8 cellular contexts compared by ENCODE assay signal in genomic region chr7:27096756-27097514, GRCh38. TPM values are rescaled to one million over a fixed set of nuclear protein-coding genes. Genes with fewer than 3 reads are reported as not detected.
DNase-seq lines count a peak whose midpoint lies in the region; ATAC-seq and TF ChIP-seq lines count a peak whose summit lies in the region.

No MANE protein-coding gene starts in this region.

- H3K9ac ChIP-seq in subcutaneous abdominal adipose tissue (ENCODE audit: low read length in 5 of 5): peak overlapping the region; percentile 63 to 90 (median 76)

- no peaks in the 10 kb centered on the region for H3K27me3 ChIP-seq in MG63
- H3K27me3 ChIP-seq in subcutaneous abdominal adipose tissue (ENCODE audit: control insufficient read depth in 5 of 5, insufficient read depth in 4 of 5, low read length in 5 of 5): peaks cover 0 to 3% (median 0%) of the 10 kb centered on the region in 5 donors

- H3K9me3 ChIP-seq in MG63: no peaks in the 10 kb centered on the region
- H3K9me3 ChIP-seq in subcutaneous abdominal adipose tissue (ENCODE audit: control insufficient read depth in 5 of 5, low read length in 5 of 5): no peaks in the 10 kb centered on the region

- peaks cover 15 to 57% (median 55%) of the 10 kb centered on the region in 5 donors for H3K4me1 ChIP-seq in subcutaneous abdominal adipose tissue (ENCODE audit: control insufficient read depth in 5 of 5, insufficient read depth in 5 of 5, low read length in 5 of 5)

- intact Hi-C loops in left colon (cut with DNase I, micrococcal nuclease): loop anchor here in 1 of 2 donors (5.0 kb wide), 1 partner anchor 235 kb away; the partner anchor contains the start of gene SKAP2

- H3K4me3 ChIP-seq in MG63: peak overlapping the region; percentile 68
- peak overlapping the region; percentile 91 for H3K4me3 ChIP-seq in astrocyte of the cerebellum (ENCODE audit: low read depth, low read length)
- H3K4me3 ChIP-seq in subcutaneous abdominal adipose tissue (ENCODE audit: low read depth in 1 of 5, low read length in 5 of 5): peak overlapping the region; percentile 78 to 94 (median 92)

- peak overlapping the region; percentile 92 for H3K27ac ChIP-seq in subcutaneous abdominal adipose tissue (ENCODE audit: low read depth, low read length)

- H3K36me3 ChIP-seq in MG63 (peaks cover 20% of the 10 kb centered on the region), subcutaneous abdominal adipose tissue (ENCODE audit: control insufficient read depth in 5 of 5, insufficient read depth in 5 of 5, low read length in 5 of 5) (peaks cover 0 to 6% (median 3%) of the 10 kb centered on the region in 5 donors)

- in situ Hi-C loops in astrocyte of the cerebellum (cut with HindIII; ENCODE audit: low sequenced_read_pairs): no loop called here

- no peak for TF ChIP-seq CTCF in astrocyte of the cerebellum (IDR thresholded peaks at IDR 0.05; ENCODE audit: low read depth, low read length, missing control alignments)

- ATAC-seq in left colon: peak; percentile 31
- ATAC-seq in GM21515 (IDR thresholded peaks at IDR 0.05; ENCODE audit: unreplicated experiment): no peak

- DNase-seq in NCI-H1417 (lab: John Stamatoyannopoulos, UW) (peak in 2 of 3 experiments; percentile 81 to 85), NCI-H1417 treated with DMSO at 0.1 percent for 48 hours (lab: John Stamatoyannopoulos, UW) (no peak), MG63 (peak; percentile 63), astrocyte of the cerebellum (ENCODE audit: low read depth) (no peak), left colon (peak in 1 of 2 donors; percentile 59), DMS153 (lab: John Stamatoyannopoulos, UW) (no peak)

RNA-seq across cellular contexts. Expression of gene HOXA1, which starts 1.1 kb away (rescaled TPM):
- 0.27 and 1.1 TPM in 2 replicates for total RNA-seq in MG63 (2014; rRNA removed; shearing (Covaris generic); ENCODE audit: low replicate concordance)
- total RNA-seq in left colon: 1 to 10 TPM; 2.4 to 3.0 TPM

RNA-seq across cellular contexts. Expression of gene HOXA2, which starts 5.5 kb away (rescaled TPM):
- total RNA-seq in MG63 (2014; rRNA removed; shearing (Covaris generic); ENCODE audit: low replicate concordance): 0.35 TPM in 1 of 2 replicates, not detected in the other
- total RNA-seq in left colon: 1 to 10 TPM; 2.7 to 3.2 TPM

RNA-seq across cellular contexts. Expression of gene HOXA4, which starts 33.6 kb away (rescaled TPM):
- 1.5 TPM in 1 of 2 replicates, not detected in the other for total RNA-seq in MG63 (2014; rRNA removed; shearing (Covaris generic); ENCODE audit: low replicate concordance)
- 1 to 10 TPM; 4.5 to 5.1 TPM for total RNA-seq in left colon

RNA-seq across cellular contexts. Expression of gene HOXA5, which starts 46.5 kb away (rescaled TPM):
- total RNA-seq in MG63 (2014; rRNA removed; shearing (Covaris generic); ENCODE audit: low replicate concordance): 1.7 and 2.7 TPM in 2 replicates
- total RNA-seq in left colon: 10 to 100 TPM; 13.0 to 16.2 TPM

RNA-seq across cellular contexts. Expression of gene HOXA6, which starts 50.6 kb away (rescaled TPM):
- total RNA-seq in MG63 (2014; rRNA removed; shearing (Covaris generic); ENCODE audit: low replicate concordance): 0.82 and 5.1 TPM in 2 replicates
- 10 to 100 TPM; 20.0 to 21.2 TPM for total RNA-seq in left colon

Comparison
In these comparisons a context has a peak if more than half of its experiments do, and no peak if none do; other contexts are left out.
1. DNase-seq: peak in NCI-H1417 (2 of 3) and MG63 (single experiment); none in NCI-H1417 treated with DMSO at 0.1 percent for 48 hours (single experiment), astrocyte of the cerebellum (single experiment) and DMS153 (single experiment).
2. Peak in every context shown above with its lines, with median percentiles within 50 percentile points of each other: H3K4me3 ChIP-seq.